Comparison of ENCODE assay signal across 30 cellular contexts in the genomic region with DNA sequence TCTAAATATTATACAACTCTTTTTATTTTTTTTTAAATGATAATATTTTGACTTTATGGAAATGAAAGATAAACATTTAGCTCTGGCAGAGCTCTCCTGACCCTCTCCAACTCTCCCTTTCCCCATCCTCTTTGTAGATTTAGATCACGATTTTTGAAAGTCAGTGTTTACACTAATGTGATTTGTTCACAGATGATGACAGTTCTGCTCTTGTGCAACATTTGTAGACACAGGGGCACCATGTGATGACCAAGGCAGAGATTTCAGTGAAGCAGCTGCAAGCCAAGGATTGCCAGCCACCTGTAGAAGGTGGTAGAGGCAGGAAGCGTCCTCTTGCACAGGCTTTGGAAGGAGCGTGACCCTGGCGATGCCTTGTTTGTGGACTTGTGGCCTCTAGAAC.
"Had no signal": no experiment of that assay in that cellular context is flagged by ENCODE, and none has a peak within 500 bp of the region (broad histone marks: within the 10 kb centered on the region; RNA-seq: fewer than 3 reads in every experiment).

No MANE protein-coding gene starts in this region.

- H3K4me1 Mint-ChIP-seq: activated CD4-positive, alpha-beta T cell treated with anti-CD3 and anti-CD28 coated beads, Interleukin-2, amount 10 ng/mL, durations not matched to agents 7 days and 5 days; activated CD8-positive, alpha-beta memory T cell treated with anti-CD3 and anti-CD28 coated beads, Interleukin-2, amount 10 ng/mL, durations not matched to agents 7 days and 5 days; activated naive CD4-positive, alpha-beta T cell treated with anti-CD3 and anti-CD28 coated beads, Interleukin-2, amount 10 ng/mL, durations not matched to agents 7 days and 5 days; stimulated activated memory B cell treated with anti-CD40 and anti-IgM and Interleukin-4, amounts not matched to agents 10 μg/mL and 1 μg/mL and 100 μg/mL, for 72 hours had no signal

- H3K4me3 ChIP-seq: body of pancreas, cardiac muscle cell, ovary, prostate gland, stomach, suprapubic skin, tibial nerve, vagina had no signal

- DNase-seq: activated CD4-positive, alpha-beta T cell treated with anti-CD3 and anti-CD28 coated beads, Interleukin-2, amount 10 ng/mL, durations not matched to agents 7 days and 5 days; activated CD4-positive, CD25-positive, alpha-beta regulatory T cell treated with anti-CD3 and anti-CD28 coated beads, Interleukin-2, amount 50 U/mL, for 72 hours; activated CD8-positive, alpha-beta memory T cell treated with anti-CD3 and anti-CD28 coated beads, Interleukin-2, amount 10 ng/mL, durations not matched to agents 7 days and 5 days; activated CD8-positive, alpha-beta T cell treated with anti-CD3 and anti-CD28 coated beads for 36 hours; activated effector memory CD4-positive, alpha-beta T cell treated with anti-CD3 and anti-CD28 coated beads, Interleukin-2, amount 50 U/mL, for 16 hours; activated naive CD4-positive, alpha-beta T cell treated with anti-CD3 and anti-CD28 coated beads, Interleukin-2, amount 10 ng/mL, durations not matched to agents 7 days and 5 days; activated T-cell treated with anti-CD3 and anti-CD28 coated beads for 4 hours; amygdala; body of pancreas; effector CD4-positive, alpha-beta T cell; foreskin melanocyte; hippocampal formation; left ventricle myocardium superior; midbrain; right cardiac atrium; small intestine; stimulated activated CD4-positive, alpha-beta T cell treated with anti-CD3 and anti-CD28 coated beads, Interleukin-2, amount 100 ng/mL, for 24 hours; stomach; WERI-Rb-1 had no signal

- H3K9me3 Mint-ChIP-seq: activated CD4-positive, alpha-beta T cell treated with anti-CD3 and anti-CD28 coated beads, Interleukin-2, amount 10 ng/mL, durations not matched to agents 7 days and 5 days; activated CD8-positive, alpha-beta T cell treated with anti-CD3 and anti-CD28 coated beads for 36 hours; activated naive CD4-positive, alpha-beta T cell treated with anti-CD3 and anti-CD28 coated beads, Interleukin-2, amount 10 ng/mL, durations not matched to agents 7 days and 5 days; natural killer cell treated with Interleukin-12 subunit alpha and Interleukin-12 subunit beta and Interleukin-15 and Interleukin-18, amount 100 ng/mL, for 72 hours had no signal

- FAIRE-seq: endometrium, small intestine, TTC549 had no signal

- ATAC-seq: activated CD8-positive, alpha-beta memory T cell treated with anti-CD3 and anti-CD28 coated beads, Interleukin-2, amount 10 ng/mL, durations not matched to agents 7 days and 5 days; activated CD8-positive, alpha-beta T cell treated with anti-CD3 and anti-CD28 coated beads for 36 hours; left ventricle myocardium superior; right cardiac atrium; stimulated activated memory B cell treated with anti-CD40 and anti-IgM and Interleukin-4, amounts not matched to agents 10 μg/mL and 1 μg/mL and 100 μg/mL, for 72 hours had no signal

- H3K4me1 ChIP-seq: body of pancreas, prostate gland, stomach, suprapubic skin, vagina had no signal

- H3K36me3 ChIP-seq: cardiac muscle cell, neutrophil, ovary, prostate gland, stomach, suprapubic skin, tibial nerve, vagina, WERI-Rb-1 had no signal

- H3K4me3 Mint-ChIP-seq: activated CD4-positive, alpha-beta T cell treated with anti-CD3 and anti-CD28 coated beads, Interleukin-2, amount 10 ng/mL, durations not matched to agents 7 days and 5 days; activated CD8-positive, alpha-beta memory T cell treated with anti-CD3 and anti-CD28 coated beads, Interleukin-2, amount 10 ng/mL, durations not matched to agents 7 days and 5 days; activated CD8-positive, alpha-beta T cell treated with anti-CD3 and anti-CD28 coated beads for 36 hours; activated naive CD4-positive, alpha-beta T cell treated with anti-CD3 and anti-CD28 coated beads, Interleukin-2, amount 10 ng/mL, durations not matched to agents 7 days and 5 days; natural killer cell treated with Interleukin-12 subunit alpha and Interleukin-12 subunit beta and Interleukin-15 and Interleukin-18, amount 100 ng/mL, for 72 hours; stimulated activated memory B cell treated with anti-CD40 and anti-IgM and Interleukin-4, amounts not matched to agents 10 μg/mL and 1 μg/mL and 100 μg/mL, for 72 hours had no signal

- H3K27ac ChIP-seq: body of pancreas, cardiac muscle cell, neutrophil, ovary, prostate gland, stomach, suprapubic skin, vagina, WERI-Rb-1 had no signal

- H3K27me3 ChIP-seq: body of pancreas, cardiac muscle cell, neutrophil, ovary, stomach, suprapubic skin, tibial nerve, vagina had no signal

- H3K27ac Mint-ChIP-seq: activated CD4-positive, alpha-beta T cell treated with anti-CD3 and anti-CD28 coated beads, Interleukin-2, amount 10 ng/mL, durations not matched to agents 7 days and 5 days; activated CD8-positive, alpha-beta memory T cell treated with anti-CD3 and anti-CD28 coated beads, Interleukin-2, amount 10 ng/mL, durations not matched to agents 7 days and 5 days; activated CD8-positive, alpha-beta T cell treated with anti-CD3 and anti-CD28 coated beads for 36 hours; activated naive CD4-positive, alpha-beta T cell treated with anti-CD3 and anti-CD28 coated beads, Interleukin-2, amount 10 ng/mL, durations not matched to agents 7 days and 5 days; natural killer cell treated with Interleukin-12 subunit alpha and Interleukin-12 subunit beta and Interleukin-15 and Interleukin-18, amount 100 ng/mL, for 72 hours; stimulated activated memory B cell treated with anti-CD40 and anti-IgM and Interleukin-4, amounts not matched to agents 10 μg/mL and 1 μg/mL and 100 μg/mL, for 72 hours had no signal

- H3K36me3 Mint-ChIP-seq: activated CD8-positive, alpha-beta memory T cell treated with anti-CD3 and anti-CD28 coated beads, Interleukin-2, amount 10 ng/mL, durations not matched to agents 7 days and 5 days; activated naive CD4-positive, alpha-beta T cell treated with anti-CD3 and anti-CD28 coated beads, Interleukin-2, amount 10 ng/mL, durations not matched to agents 7 days and 5 days; natural killer cell treated with Interleukin-12 subunit alpha and Interleukin-12 subunit beta and Interleukin-15 and Interleukin-18, amount 100 ng/mL, for 72 hours; stimulated activated memory B cell treated with anti-CD40 and anti-IgM and Interleukin-4, amounts not matched to agents 10 μg/mL and 1 μg/mL and 100 μg/mL, for 72 hours had no signal

- H3K27me3 Mint-ChIP-seq: activated CD4-positive, alpha-beta T cell treated with anti-CD3 and anti-CD28 coated beads, Interleukin-2, amount 10 ng/mL, durations not matched to agents 7 days and 5 days; activated CD8-positive, alpha-beta memory T cell treated with anti-CD3 and anti-CD28 coated beads, Interleukin-2, amount 10 ng/mL, durations not matched to agents 7 days and 5 days; activated CD8-positive, alpha-beta T cell treated with anti-CD3 and anti-CD28 coated beads for 36 hours; activated naive CD4-positive, alpha-beta T cell treated with anti-CD3 and anti-CD28 coated beads, Interleukin-2, amount 10 ng/mL, durations not matched to agents 7 days and 5 days; stimulated activated memory B cell treated with anti-CD40 and anti-IgM and Interleukin-4, amounts not matched to agents 10 μg/mL and 1 μg/mL and 100 μg/mL, for 72 hours had no signal

- H3K9me3 ChIP-seq: body of pancreas, neutrophil, ovary, prostate gland, stomach, suprapubic skin, tibial nerve, vagina had no signal
